In the genomic region with DNA sequence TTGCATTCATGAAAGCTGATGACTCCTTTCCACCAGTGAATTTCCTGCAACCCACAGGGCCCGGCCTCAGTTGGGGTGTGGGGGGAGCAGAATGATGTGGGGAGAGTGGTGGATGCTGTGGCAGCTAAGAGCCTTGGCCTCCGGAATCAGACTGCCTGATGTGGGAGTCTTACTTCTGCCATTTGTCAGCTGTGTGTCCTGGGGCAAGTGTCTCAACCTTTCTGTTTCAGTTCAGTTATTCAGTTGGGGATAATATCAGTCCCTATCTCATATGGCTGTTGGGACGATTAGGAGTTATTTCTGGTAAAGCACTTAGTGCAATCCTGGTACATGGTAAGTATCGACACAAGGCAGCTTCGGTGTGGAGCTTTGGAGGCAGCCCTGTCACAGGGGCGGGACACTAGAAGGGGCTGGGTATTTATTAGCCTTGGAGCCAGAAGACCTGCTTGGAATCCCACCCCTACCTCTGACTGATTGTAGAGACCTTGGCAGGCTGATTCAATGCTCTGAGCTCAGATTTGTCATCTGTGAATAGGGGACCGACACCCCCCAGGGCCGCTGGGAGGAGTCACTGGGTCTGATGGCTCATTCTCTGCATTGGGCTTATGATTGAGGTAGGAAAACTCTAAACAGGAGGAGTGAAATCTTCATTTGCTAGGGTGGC, we compare ENCODE assay signal across 13 cellular contexts. TPM values are rescaled to one million over a fixed set of nuclear protein-coding genes. Genes with fewer than 3 reads are reported as not detected.
A peak's percentile ranks its signal among the peaks of the same experiment; 100 is the strongest.
DNase-seq lines count a peak whose midpoint lies in the region; ATAC-seq and TF ChIP-seq lines count a peak whose summit lies in the region.
"Had no signal": no experiment of that assay in that cellular context is flagged by ENCODE, and none has a peak within 500 bp of the region (broad histone marks: within the 10 kb centered on the region; RNA-seq: fewer than 3 reads in every experiment).

No MANE protein-coding gene starts in this region.

- no peak overlapping the region for H3K27ac ChIP-seq in HEK293 (ENCODE audit: extremely low read depth, low read depth, low read length)
- peak overlapping the region; percentile 78 to 79 for H3K27ac ChIP-seq in breast epithelium
- H3K27ac ChIP-seq in liver (ENCODE audit: low read depth in 1 of 2, low read length in 2 of 2): peak overlapping the region; percentile 89 to 94
- peak overlapping the region; percentile 100 for H3K27ac ChIP-seq in tibial artery

- H3K27me3 ChIP-seq in breast epithelium (no peaks in the 10 kb centered on the region), liver (ENCODE audit: control insufficient read depth in 4 of 4, insufficient read depth in 4 of 4, low read length in 3 of 4) (no peaks in the 10 kb centered on the region), tibial artery (no peaks in the 10 kb centered on the region)

- ATAC-seq in GM19463 (IDR thresholded peaks at IDR 0.05; ENCODE audit: unreplicated experiment): no peak
- ATAC-seq: activated T-cell treated with anti-CD3 and anti-CD28 coated beads, Interleukin-2, amount 50 U/mL, for 72 hours had no signal

- TF ChIP-seq CTCF in HEK293 (tag by site-specific recombination; IDR thresholded peaks at IDR 0.05) (no peak), breast epithelium (IDR thresholded peaks at IDR 0.05) (no peak), liver (IDR thresholded peaks at IDR 0.05; ENCODE audit: low read depth, low read length, missing input control) (no peak), tibial artery (IDR thresholded peaks at IDR 0.05) (no peak)

- H3K9me3 ChIP-seq in HEK293 (ENCODE audit: control insufficient read depth, insufficient read depth, low read depth, low read length): no peaks in the 10 kb centered on the region
- H3K9me3 ChIP-seq in breast epithelium: no peaks in the 10 kb centered on the region
- no peaks in the 10 kb centered on the region for H3K9me3 ChIP-seq in liver (ENCODE audit: control insufficient read depth in 4 of 4, low read length in 3 of 4)
- no peaks in the 10 kb centered on the region for H3K9me3 ChIP-seq in tibial artery

- H3K4me1 ChIP-seq in HEK293 (ENCODE audit: control insufficient read depth, insufficient read depth, low read length) (no peaks in the 10 kb centered on the region), breast epithelium (peaks cover 6 to 21% of the 10 kb centered on the region in 2 donors), liver (ENCODE audit: control insufficient read depth in 4 of 4, insufficient read depth in 4 of 4, low read length in 3 of 4) (peaks cover 19 to 37% (median 27%) of the 10 kb centered on the region in 4 donors), tibial artery (peaks cover 0 to 98% (median 85%) of the 10 kb centered on the region in 4 donors)

- DNase-seq in breast epithelium (ENCODE audit: low spot score in 2 of 2) (no peak), tibial artery (no peak), islet precursor cell (no peak)
- no peak for DNase-seq in activated effector memory CD4-positive, alpha-beta T cell treated with Interleukin-2 at 50 U/mL for 16 hours
- DNase-seq: activated T-cell treated with anti-CD3 and anti-CD28 coated beads, Interleukin-2, amount 50 U/mL, for 72 hours; NCI-H2029 treated with DMSO at 0.1 percent for 48 hours; NCI-H82; nucleus accumbens; SHP77 treated with DMSO at 0.1 percent for 48 hours; T-helper 9 cell had no signal

- H3K36me3 ChIP-seq in HEK293 (ENCODE audit: control insufficient read depth in 2 of 2, insufficient read depth in 1 of 2, low read length in 2 of 2) (no peaks in the 10 kb centered on the region), breast epithelium (no peaks in the 10 kb centered on the region), liver (ENCODE audit: control insufficient read depth in 4 of 4, insufficient read depth in 3 of 4, low read depth in 1 of 4, low read length in 3 of 4) (no peaks in the 10 kb centered on the region), tibial artery (no peaks in the 10 kb centered on the region)

- no peak overlapping the region for H3K9ac ChIP-seq in liver (ENCODE audit: low read depth in 1 of 2, low read length in 2 of 2)

- WGBS in liver: 81% methylated on average over 8 of the region's 8 CpGs

- no peak for TF ChIP-seq RAD21 in liver (IDR thresholded peaks at IDR 0.05)

- H3K4me3 ChIP-seq in HEK293 (ENCODE audit: low read depth, low read length): no peak overlapping the region
- no peak overlapping the region for H3K4me3 ChIP-seq in breast epithelium
- H3K4me3 ChIP-seq in liver (ENCODE audit: low read depth in 1 of 3, low read length in 3 of 3): no peak overlapping the region
- no peak overlapping the region for H3K4me3 ChIP-seq in tibial artery

- intact Hi-C loops in breast epithelium (cut with DNase I; ENCODE audit: low total_unique reads): no loop called here
- intact Hi-C loops in tibial artery (cut with DNase I; ENCODE audit: low total_unique reads): no loop called here

- CTCF ChIA-PET in HEK293 (lab: Yijun Ruan, JAX): interaction anchor here (0.5 to 0.6 kb wide), 2 partner anchors 41 to 128 kb away, joined by 3 read pairs; no protein-coding TSS in a partner anchor

- POLR2A ChIA-PET in HEK293 (lab: Yijun Ruan, JAX): interaction anchor here (0.6 kb wide), 1 partner anchor 596 kb away, joined by 4 read pairs; no protein-coding TSS in a partner anchor

- no peak for TF ChIP-seq POLR2A in breast epithelium (IDR thresholded peaks at IDR 0.05)

TF ChIP-seq in HEK293, 187 proteins besides CTCF, POLR2A, EP300 and RAD21 (continues in another document):
- TF ChIP-seq, protein P1, sequence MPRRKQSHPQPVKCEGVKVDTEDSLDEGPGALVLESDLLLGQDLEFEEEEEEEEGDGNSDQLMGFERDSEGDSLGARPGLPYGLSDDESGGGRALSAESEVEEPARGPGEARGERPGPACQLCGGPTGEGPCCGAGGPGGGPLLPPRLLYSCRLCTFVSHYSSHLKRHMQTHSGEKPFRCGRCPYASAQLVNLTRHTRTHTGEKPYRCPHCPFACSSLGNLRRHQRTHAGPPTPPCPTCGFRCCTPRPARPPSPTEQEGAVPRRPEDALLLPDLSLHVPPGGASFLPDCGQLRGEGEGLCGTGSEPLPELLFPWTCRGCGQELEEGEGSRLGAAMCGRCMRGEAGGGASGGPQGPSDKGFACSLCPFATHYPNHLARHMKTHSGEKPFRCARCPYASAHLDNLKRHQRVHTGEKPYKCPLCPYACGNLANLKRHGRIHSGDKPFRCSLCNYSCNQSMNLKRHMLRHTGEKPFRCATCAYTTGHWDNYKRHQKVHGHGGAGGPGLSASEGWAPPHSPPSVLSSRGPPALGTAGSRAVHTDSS (tag by site-specific recombination; IDR thresholded peaks at IDR 0.05): no peak
- no peak for TF ChIP-seq FEZF1 (tag by site-specific recombination; IDR thresholded peaks at IDR 0.05)
- TF ChIP-seq ZNF768 (tag by site-specific recombination; IDR thresholded peaks at IDR 0.05): 0 out of 2 replicates have a peak, but pooled peaks have one; percentile 64
- no peak for TF ChIP-seq ZNF23 (tag by site-specific recombination; IDR thresholded peaks at IDR 0.05; ENCODE audit: borderline replicate concordance)
- no peak for TF ChIP-seq ZNF16 (tag by site-specific recombination; IDR thresholded peaks at IDR 0.05; ENCODE audit: low read depth)
- TF ChIP-seq, protein P2, sequence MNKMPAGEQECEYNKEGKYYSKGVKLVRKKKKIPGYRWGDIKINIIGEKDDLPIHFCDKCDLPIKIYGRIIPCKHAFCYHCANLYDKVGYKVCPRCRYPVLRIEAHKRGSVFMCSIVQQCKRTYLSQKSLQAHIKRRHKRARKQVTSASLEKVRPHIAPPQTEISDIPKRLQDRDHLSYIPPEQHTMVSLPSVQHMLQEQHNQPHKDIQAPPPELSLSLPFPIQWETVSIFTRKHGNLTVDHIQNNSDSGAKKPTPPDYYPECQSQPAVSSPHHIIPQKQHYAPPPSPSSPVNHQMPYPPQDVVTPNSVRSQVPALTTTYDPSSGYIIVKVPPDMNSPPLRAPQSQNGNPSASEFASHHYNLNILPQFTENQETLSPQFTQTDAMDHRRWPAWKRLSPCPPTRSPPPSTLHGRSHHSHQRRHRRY (tag by site-specific recombination; IDR thresholded peaks at IDR 0.05): no peak
- peak; percentile 46 for TF ChIP-seq GLIS1 (tag by site-specific recombination; IDR thresholded peaks at IDR 0.05)
- no peak for TF ChIP-seq KLF1 (tag by site-specific recombination; IDR thresholded peaks at IDR 0.05)

TF ChIP-seq in liver, 16 proteins besides CTCF, POLR2A, EP300 and RAD21:
- TF ChIP-seq GABPA (IDR thresholded peaks at IDR 0.05 in 1 of 2, conservative IDR thresholded peaks at IDR 0.05 in 1 of 2): no peak

RNA-seq across cellular contexts. Expression of gene ARHGEF10L, which starts 19.6 kb away (rescaled TPM):
- total RNA-seq in breast epithelium: 10 to 100 TPM; 36.7 to 51.4 (median 49.8) TPM
- total RNA-seq in liver: 100 to 1,000 TPM in 1 of 2 donors, 10 to 100 TPM in 1; 26.3 to 169 TPM
- polyA plus RNA-seq in liver: 10 to 100 TPM; 54.0 to 60.9 TPM
- total RNA-seq: activated T-cell treated with anti-CD3 and anti-CD28 coated beads, Interleukin-2, amount 50 U/mL, for 72 hours had no signal
